ENCODE assay signal across 1 cellular context in genomic region chr6:63635563-63636515, GRCh38.
TF ChIP-seq lines count a peak whose summit lies in the region.

Gene PHF3 (plus strand): TSS chr6:63635802. CDS start chr6:63646552, 10,750 bp downstream.

TF ChIP-seq in HepG2, 621 proteins besides CTCF, POLR2A, EP300 and RAD21 (continued from another document and continues in another):
- peak; percentile 97 for TF ChIP-seq NFAT5 (CRISPR knock-in tag; IDR thresholded peaks at IDR 0.05)
- TF ChIP-seq MYPOP (CRISPR knock-in tag; IDR thresholded peaks at IDR 0.05) = peak; percentile 97
- TF ChIP-seq HOXA5 (CRISPR knock-in tag; IDR thresholded peaks at IDR 0.05) = peak; percentile 94
- TF ChIP-seq JUNB (CRISPR knock-in tag; IDR thresholded peaks at IDR 0.05; ENCODE audit: borderline replicate concordance) = peak; percentile 83
- TF ChIP-seq NCOR1 (IDR thresholded peaks at IDR 0.05; ENCODE audit: borderline replicate concordance, low read length) = peak; percentile 57; the same call in 1 of the 2 replicates
- TF ChIP-seq ZNF24 (IDR thresholded peaks at IDR 0.05) = peak; percentile 70
- no peak for TF ChIP-seq ATM (IDR thresholded peaks at IDR 0.05; ENCODE audit: borderline replicate concordance)
- TF ChIP-seq KIAA2018 (CRISPR knock-in tag; IDR thresholded peaks at IDR 0.05; ENCODE audit: borderline replicate concordance) = peak; percentile 89; the same call in 1 of the 2 replicates
- no peak for TF ChIP-seq KDM5A (IDR thresholded peaks at IDR 0.05; ENCODE audit: borderline replicate concordance, low read length)
- peak; percentile 65; the same call in 1 of the 2 replicates for TF ChIP-seq SIX1 (CRISPR knock-in tag; IDR thresholded peaks at IDR 0.05; ENCODE audit: borderline replicate concordance)
- no peak for TF ChIP-seq PAF1 (CRISPR knock-in tag; IDR thresholded peaks at IDR 0.05)
- peak; percentile 85; the same call in 1 of the 2 replicates for TF ChIP-seq MLLT10 (CRISPR knock-in tag; IDR thresholded peaks at IDR 0.05)
- no peak for TF ChIP-seq SCMH1 (CRISPR knock-in tag; IDR thresholded peaks at IDR 0.05; ENCODE audit: borderline replicate concordance)
- peak; percentile 80 for TF ChIP-seq AHDC1 (CRISPR knock-in tag; IDR thresholded peaks at IDR 0.05; ENCODE audit: borderline replicate concordance)
- peak; percentile 86 for TF ChIP-seq ZNF264 (CRISPR knock-in tag; IDR thresholded peaks at IDR 0.05)
- peak; percentile 91 for TF ChIP-seq ZNF468 (CRISPR knock-in tag; IDR thresholded peaks at IDR 0.05)
- TF ChIP-seq ISL2 (CRISPR knock-in tag; IDR thresholded peaks at IDR 0.05) = peak; percentile 86; the same call in 1 of the 2 replicates
- TF ChIP-seq ZBTB46 (CRISPR knock-in tag; IDR thresholded peaks at IDR 0.05; ENCODE audit: borderline replicate concordance) = no peak; the same call in 1 of the 2 replicates
- TF ChIP-seq PITX1 (CRISPR knock-in tag; IDR thresholded peaks at IDR 0.05) = peak; percentile 86; the same call in 1 of the 2 replicates
- TF ChIP-seq BHLHE40 (IDR thresholded peaks at IDR 0.05; ENCODE audit: low read length) = peak; percentile 99
- TF ChIP-seq IRF1 (CRISPR knock-in tag; IDR thresholded peaks at IDR 0.05; ENCODE audit: low read depth) = peak; percentile 81
- TF ChIP-seq TAF15 (IDR thresholded peaks at IDR 0.05; ENCODE audit: low read depth, low read length, poor library complexity, severe bottlenecking) = peak; percentile 95
- TF ChIP-seq ZFX (CRISPR knock-in tag; IDR thresholded peaks at IDR 0.05; ENCODE audit: low read depth) = peak; percentile 98
- no peak for TF ChIP-seq NBN (conservative IDR thresholded peaks at IDR 0.05)
